ENCODE assay signal across 24 cellular contexts in genomic region chr3:192434186-192434585, GRCh38.
"Had no signal": no experiment of that assay in that cellular context is flagged by ENCODE, and none has a peak within 500 bp of the region (broad histone marks: within the 10 kb centered on the region; RNA-seq: fewer than 3 reads in every experiment).

No MANE protein-coding gene starts in this region.

- H3K36me3 ChIP-seq: SJSA1 had no signal

- H3K27ac ChIP-seq: KMS-11, SJSA1 had no signal

- H3K9ac ChIP-seq: KMS-11 had no signal

- DNase-seq: activated CD4-positive, alpha-beta memory T cell treated with anti-CD3 and anti-CD28 coated beads for 36 hours; activated CD4-positive, alpha-beta T cell treated with anti-CD3 and anti-CD28 coated beads, Interleukin-2, amount 10 ng/mL, durations not matched to agents 7 days and 5 days; activated CD4-positive, CD25-positive, alpha-beta regulatory T cell; activated CD8-positive, alpha-beta memory T cell treated with anti-CD3 and anti-CD28 coated beads for 24 hours; activated gamma-delta T cell; activated naive CD4-positive, alpha-beta T cell treated with anti-CD3 and anti-CD28 coated beads for 36 hours; activated T-cell treated with anti-CD3 and anti-CD28 coated beads, Interleukin-2, amount 50 U/mL, for 48 hours; amygdala; NCI-H1092; NCI-H1417; NCI-H2029; NCI-H2107; NCI-H345; NCI-H510A; NCI-H526 treated with DMSO at 0.1 percent for 48 hours; PC-3; SHP77; SW 1271; T-helper 9 cell had no signal

- H3K4me1 ChIP-seq: SJSA1 had no signal

- H3K4me3 ChIP-seq: SJSA1 had no signal

- FAIRE-seq: TTC549 had no signal

- H3K4me2 ChIP-seq: KMS-11 had no signal

- H3K9me3 ChIP-seq: SJSA1 had no signal

- ATAC-seq: activated T-helper 17 cell treated with anti-CD3 and anti-CD28 coated beads, Interleukin-2, amount 50 U/mL, for 72 hours; PC-3; SK-N-SH treated with all-trans-retinoic acid at 6 μM for 48 hours had no signal
